Comparison of ENCODE assay signal across 1 cellular context in genomic region chr7:148702876-148703670, GRCh38.
TF ChIP-seq lines count a peak whose summit lies in the region.

No MANE protein-coding gene starts in this region.

TF ChIP-seq in SK-N-SH treated with all-trans-retinoic acid at 6 μM for 48 hours, 23 proteins besides CTCF, POLR2A, EP300 and RAD21 (continued from another document):
- TF ChIP-seq POU6F1 (CRISPR knock-in tag; IDR thresholded peaks at IDR 0.05; ENCODE audit: borderline replicate concordance, low read depth), result no peak
